Comparison of ENCODE assay signal across 13 cellular contexts in genomic region chr17:53353919-53354351, GRCh38.
DNase-seq lines count a peak whose midpoint lies in the region; ATAC-seq and TF ChIP-seq lines count a peak whose summit lies in the region.
"Had no signal": no experiment of that assay in that cellular context is flagged by ENCODE, and none has a peak within 500 bp of the region (broad histone marks: within the 10 kb centered on the region; RNA-seq: fewer than 3 reads in every experiment).

No MANE protein-coding gene starts in this region.

- no peaks in the 10 kb centered on the region for H3K9me3 ChIP-seq in ovary
- H3K9me3 ChIP-seq: tibial artery had no signal

- no peak overlapping the region for H3K4me3 Mint-ChIP-seq in activated CD4-positive, alpha-beta T cell treated with anti-CD3 and anti-CD28 coated beads, Interleukin-2, amount 10 ng/mL, durations not matched to agents 7 days and 5 days
- H3K4me3 Mint-ChIP-seq in activated naive CD4-positive, alpha-beta T cell treated with anti-CD3 and anti-CD28 coated beads for 36 hours = no peak overlapping the region
- H3K4me3 Mint-ChIP-seq: activated naive CD8-positive, alpha-beta T cell; CD4-positive, alpha-beta T cell; natural killer cell treated with Interleukin-12 subunit alpha and Interleukin-12 subunit beta and Interleukin-15 and Interleukin-18, amount 100 ng/mL, for 72 hours had no signal

- TF ChIP-seq POLR2A in ovary (IDR thresholded peaks at IDR 0.05) = no peak

- CTCF ChIA-PET in activated CD4-positive, alpha-beta T cell treated with anti-CD3 and anti-CD28 coated beads, Interleukin-2, amount 10 ng/mL, durations not matched to agents 7 days and 5 days (lab: Charles Lee) = no interaction called here
- CTCF ChIA-PET in activated naive CD4-positive, alpha-beta T cell treated with anti-CD3 and anti-CD28 coated beads for 36 hours (lab: Charles Lee) = no interaction called here

- TF ChIP-seq EP300 in ovary (IDR thresholded peaks at IDR 0.05) = no peak

- H3K27me3 ChIP-seq in ovary = no peaks in the 10 kb centered on the region
- H3K27me3 ChIP-seq: tibial artery had no signal

- POLR2A ChIA-PET in activated CD4-positive, alpha-beta T cell treated with anti-CD3 and anti-CD28 coated beads, Interleukin-2, amount 10 ng/mL, durations not matched to agents 7 days and 5 days (lab: Charles Lee) = no interaction called here

- DNase-seq in NCI-H1092 treated with DMSO at 0.1 percent for 48 hours (lab: John Stamatoyannopoulos, UW) = peak; percentile 60
- peak; percentile 30 for DNase-seq in NCI-H774 (lab: John Stamatoyannopoulos, UW)
- peak; percentile 15 for DNase-seq in renal cortical epithelial cell (ENCODE audit: low read depth)
- no peak for DNase-seq in activated CD4-positive, alpha-beta T cell treated with anti-CD3 and anti-CD28 coated beads, Interleukin-2, amount 10 ng/mL, durations not matched to agents 7 days and 5 days
- DNase-seq in ovary = no peak
- no peak for DNase-seq in activated naive CD4-positive, alpha-beta T cell treated with anti-CD3 and anti-CD28 coated beads for 36 hours
- DNase-seq: CD4-positive, alpha-beta T cell; dermis blood vessel endothelial cell; KG1; tibial artery had no signal

- no peak overlapping the region for H3K27ac Mint-ChIP-seq in activated CD4-positive, alpha-beta T cell treated with anti-CD3 and anti-CD28 coated beads, Interleukin-2, amount 10 ng/mL, durations not matched to agents 7 days and 5 days
- H3K27ac Mint-ChIP-seq in activated naive CD4-positive, alpha-beta T cell treated with anti-CD3 and anti-CD28 coated beads for 36 hours = no peak overlapping the region
- H3K27ac Mint-ChIP-seq: activated naive CD8-positive, alpha-beta T cell; CD4-positive, alpha-beta T cell; natural killer cell treated with Interleukin-12 subunit alpha and Interleukin-12 subunit beta and Interleukin-15 and Interleukin-18, amount 100 ng/mL, for 72 hours had no signal

- WGBS in ovary, 3 donors = 20 to 26% (median 20%) methylated on average over 3 of the region's 3 CpGs

- H3K4me3 ChIP-seq in ovary = no peak overlapping the region
- H3K4me3 ChIP-seq: tibial artery had no signal

- no peak overlapping the region for H3K27ac ChIP-seq in ovary
- H3K27ac ChIP-seq: tibial artery had no signal

- peak; percentile 43 for ATAC-seq in esophagus mucosa
- ATAC-seq: natural killer cell treated with Interleukin-12 subunit alpha and Interleukin-12 subunit beta and Interleukin-15 and Interleukin-18, amount 100 ng/mL, for 72 hours had no signal

- TF ChIP-seq CTCF in ovary (IDR thresholded peaks at IDR 0.05) = no peak

- no peaks in the 10 kb centered on the region for H3K4me1 Mint-ChIP-seq in activated CD4-positive, alpha-beta T cell treated with anti-CD3 and anti-CD28 coated beads, Interleukin-2, amount 10 ng/mL, durations not matched to agents 7 days and 5 days
- no peaks in the 10 kb centered on the region for H3K4me1 Mint-ChIP-seq in activated naive CD4-positive, alpha-beta T cell treated with anti-CD3 and anti-CD28 coated beads for 36 hours (ENCODE audit: low read depth)

- H3K4me1 ChIP-seq in ovary (ENCODE audit: insufficient read depth) = no peaks in the 10 kb centered on the region

- intact Hi-C loops in ovary (cut with DNase I) = no loop called here
- intact Hi-C loops in activated naive CD4-positive, alpha-beta T cell treated with anti-CD3 and anti-CD28 coated beads for 36 hours (cut with micrococcal nuclease) = no loop called here

- peaks cover 12% of the 10 kb centered on the region for H3K9me3 Mint-ChIP-seq in activated CD4-positive, alpha-beta T cell treated with anti-CD3 and anti-CD28 coated beads, Interleukin-2, amount 10 ng/mL, durations not matched to agents 7 days and 5 days
- peaks cover 8% of the 10 kb centered on the region for H3K9me3 Mint-ChIP-seq in activated naive CD4-positive, alpha-beta T cell treated with anti-CD3 and anti-CD28 coated beads for 36 hours

- H3K36me3 ChIP-seq in ovary = no peaks in the 10 kb centered on the region
- H3K36me3 ChIP-seq: tibial artery had no signal

- H3K36me3 Mint-ChIP-seq in activated CD4-positive, alpha-beta T cell treated with anti-CD3 and anti-CD28 coated beads, Interleukin-2, amount 10 ng/mL, durations not matched to agents 7 days and 5 days (ENCODE audit: low read depth) = no peaks in the 10 kb centered on the region
- no peaks in the 10 kb centered on the region for H3K36me3 Mint-ChIP-seq in activated naive CD4-positive, alpha-beta T cell treated with anti-CD3 and anti-CD28 coated beads for 36 hours (ENCODE audit: low read depth)
- H3K36me3 Mint-ChIP-seq: activated naive CD8-positive, alpha-beta T cell had no signal

- no peaks in the 10 kb centered on the region for H3K27me3 Mint-ChIP-seq in activated CD4-positive, alpha-beta T cell treated with anti-CD3 and anti-CD28 coated beads, Interleukin-2, amount 10 ng/mL, durations not matched to agents 7 days and 5 days
- H3K27me3 Mint-ChIP-seq in activated naive CD4-positive, alpha-beta T cell treated with anti-CD3 and anti-CD28 coated beads for 36 hours (ENCODE audit: low read depth) = no peaks in the 10 kb centered on the region
- H3K27me3 Mint-ChIP-seq: activated naive CD8-positive, alpha-beta T cell; CD4-positive, alpha-beta T cell; natural killer cell treated with Interleukin-12 subunit alpha and Interleukin-12 subunit beta and Interleukin-15 and Interleukin-18, amount 100 ng/mL, for 72 hours had no signal

Comparison
In these comparisons a context has a peak if more than half of its experiments do, and no peak if none do; other contexts are left out.
1. DNase-seq: peak in NCI-H1092 treated with DMSO at 0.1 percent for 48 hours (single experiment), NCI-H774 (single experiment) and renal cortical epithelial cell (single experiment); none in activated CD4-positive, alpha-beta T cell treated with anti-CD3 and anti-CD28 coated beads, Interleukin-2, amount 10 ng/mL, durations not matched to agents 7 days and 5 days (single experiment), ovary (0 of 5) and activated naive CD4-positive, alpha-beta T cell treated with anti-CD3 and anti-CD28 coated beads for 36 hours (single experiment).